In genomic region chr11:18259259-18259658, GRCh38 we compare ENCODE assay signal across 1 cellular context.
A peak's percentile ranks its signal among the peaks of the same experiment; 100 is the strongest.
TF ChIP-seq lines count a peak whose summit lies in the region.

No MANE protein-coding gene starts in this region.

TF ChIP-seq in HepG2, 621 proteins besides CTCF, POLR2A, EP300 and RAD21 (continued from another document):
- TF ChIP-seq PAXIP1 (CRISPR knock-in tag; conservative IDR thresholded peaks at IDR 0.05) (peak; percentile 51), EED (CRISPR knock-in tag; IDR thresholded peaks at IDR 0.05) (no peak), RXRB (CRISPR knock-in tag; IDR thresholded peaks at IDR 0.05; ENCODE audit: borderline replicate concordance) (peak; percentile 50; the same call in 1 of the 2 replicates), HMG20B (CRISPR knock-in tag; conservative IDR thresholded peaks at IDR 0.05) (0 out of 2 replicates have a peak, but pooled peaks have one; percentile 36), ZBTB37 (CRISPR knock-in tag; IDR thresholded peaks at IDR 0.05) (peak; percentile 59; the same call in 1 of the 2 replicates), ZSCAN31 (CRISPR knock-in tag; IDR thresholded peaks at IDR 0.05; ENCODE audit: low read depth) (0 out of 2 replicates have a peak, but pooled peaks have one; percentile 52), ZNF275 (CRISPR knock-in tag; IDR thresholded peaks at IDR 0.05; ENCODE audit: borderline replicate concordance) (no peak), TBX2 (CRISPR knock-in tag; IDR thresholded peaks at IDR 0.05; ENCODE audit: borderline replicate concordance) (no peak), GATAD2A (CRISPR knock-in tag; IDR thresholded peaks at IDR 0.05) (peak; percentile 60), ARID5B (CRISPR knock-in tag; IDR thresholded peaks at IDR 0.05) (peak; percentile 54; the same call in 1 of the 2 replicates), IKZF4 (CRISPR knock-in tag; IDR thresholded peaks at IDR 0.05; ENCODE audit: borderline replicate concordance, low read depth, not compliant biosample characterization) (no peak), ZNF383 (CRISPR knock-in tag; IDR thresholded peaks at IDR 0.05; ENCODE audit: borderline replicate concordance) (no peak), SOX5 (CRISPR knock-in tag; IDR thresholded peaks at IDR 0.05; ENCODE audit: borderline replicate concordance) (0 out of 2 replicates have a peak, but pooled peaks have one; percentile 23), TAF15 (IDR thresholded peaks at IDR 0.05; ENCODE audit: low read depth, low read length, poor library complexity, severe bottlenecking) (no peak)
